ENCODE assay signal across 11 cellular contexts in genomic region chr1:120912896-120913295, GRCh38. TPM values are rescaled to one million over a fixed set of nuclear protein-coding genes. Genes with fewer than 3 reads are reported as not detected.
DNase-seq lines count a peak whose midpoint lies in the region; ATAC-seq and TF ChIP-seq lines count a peak whose summit lies in the region.
"Not testable (repeated sequence)": the region's sequence is repeated elsewhere in the genome, so short reads cannot be mapped to it uniquely, and the experiment has no call there.
"Had no signal": no experiment of that assay in that cellular context is flagged by ENCODE, and none has a peak within 500 bp of the region (broad histone marks: within the 10 kb centered on the region; RNA-seq: fewer than 3 reads in every experiment).

No MANE protein-coding gene starts in this region.

- H3K4me1 ChIP-seq in mononuclear cell (ENCODE audit: insufficient read depth, low read length): not testable (repeated sequence)

- not testable (repeated sequence) for H3K4me1 Mint-ChIP-seq in activated CD8-positive, alpha-beta T cell treated with anti-CD3 and anti-CD28 coated beads, Interleukin-2, amount 10 ng/mL, durations not matched to agents 7 days and 5 days (ENCODE audit: low read depth); brain; glutamatergic neuron (ENCODE audit: low read depth, unreplicated experiment)

- peak overlapping the region; percentile 72 for H3K27ac Mint-ChIP-seq in activated CD8-positive, alpha-beta T cell treated with anti-CD3 and anti-CD28 coated beads, Interleukin-2, amount 10 ng/mL, durations not matched to agents 7 days and 5 days
- not testable (repeated sequence) for H3K27ac Mint-ChIP-seq in brain; glutamatergic neuron (ENCODE audit: unreplicated experiment)

- not testable (repeated sequence) for H3K27me3 ChIP-seq in HL-60 (ENCODE audit: insufficient read depth, poor library complexity, severe bottlenecking); mononuclear cell (ENCODE audit: insufficient read depth, low read length)

- H3K36me3 Mint-ChIP-seq in activated CD8-positive, alpha-beta T cell treated with anti-CD3 and anti-CD28 coated beads, Interleukin-2, amount 10 ng/mL, durations not matched to agents 7 days and 5 days (ENCODE audit: low read depth); brain; glutamatergic neuron (ENCODE audit: unreplicated experiment): not testable (repeated sequence)

- not testable (repeated sequence) for H3K27ac ChIP-seq in HL-60 (replicated peaks)
- H3K27ac ChIP-seq in RWPE1: peak overlapping the region; percentile 47; the same call in 1 of the 2 replicates
- H3K27ac ChIP-seq in skin epidermis: peak overlapping the region in 1 of 21 experiments; percentile 65

- POLR2A ChIA-PET in RWPE1 (lab: Yijun Ruan, JAX; ENCODE audit: low non-redundant PET); activated CD8-positive, alpha-beta T cell treated with anti-CD3 and anti-CD28 coated beads, Interleukin-2, amount 10 ng/mL, durations not matched to agents 7 days and 5 days (lab: Charles Lee): not testable (repeated sequence)

- H3K27me3 Mint-ChIP-seq in activated CD8-positive, alpha-beta T cell treated with anti-CD3 and anti-CD28 coated beads, Interleukin-2, amount 10 ng/mL, durations not matched to agents 7 days and 5 days (ENCODE audit: low read depth); brain; glutamatergic neuron (ENCODE audit: unreplicated experiment): not testable (repeated sequence)

- CTCF ChIA-PET in RWPE1 (lab: Yijun Ruan, JAX); activated CD8-positive, alpha-beta T cell treated with anti-CD3 and anti-CD28 coated beads, Interleukin-2, amount 10 ng/mL, durations not matched to agents 7 days and 5 days (lab: Charles Lee): not testable (repeated sequence)

- H3K9me3 Mint-ChIP-seq in activated CD8-positive, alpha-beta T cell treated with anti-CD3 and anti-CD28 coated beads, Interleukin-2, amount 10 ng/mL, durations not matched to agents 7 days and 5 days (ENCODE audit: insufficient read depth); brain; glutamatergic neuron (ENCODE audit: unreplicated experiment): not testable (repeated sequence)

- H3K9me3 ChIP-seq in mononuclear cell (ENCODE audit: low read depth, low read length): not testable (repeated sequence)

- H3K4me3 ChIP-seq in AG10803 (ENCODE audit: low read length) (peak overlapping the region; percentile 50), HL-60 (replicated peaks; ENCODE audit: insufficient read depth, low read length) (peak overlapping the region; percentile 30), mononuclear cell (ENCODE audit: low read length) (peak overlapping the region; percentile 31), skin epidermis (peak overlapping the region in 4 of 7 experiments; percentile 31 to 47 (median 38))

- not testable (repeated sequence) for DNase-seq in AG10803 (ENCODE audit: low read depth); RWPE1 (ENCODE audit: low spot score)
- DNase-seq in HL-60 (ENCODE audit: low read depth in 1 of 2, low spot score in 1 of 2): peak in 1 of 2 experiments; percentile 33
- DNase-seq in activated CD8-positive, alpha-beta T cell treated with anti-CD3 and anti-CD28 coated beads, Interleukin-2, amount 10 ng/mL, durations not matched to agents 7 days and 5 days: peak; percentile 27
- peak; percentile 15 for DNase-seq in glutamatergic neuron

- not testable (repeated sequence) for TF ChIP-seq CTCF in AG10803 (conservative IDR thresholded peaks at IDR 0.05; ENCODE audit: low read length); HL-60 (IDR thresholded peaks at IDR 0.05; ENCODE audit: insufficient read depth, low read length); RWPE1 (conservative IDR thresholded peaks at IDR 0.05; ENCODE audit: low read depth); brain (conservative IDR thresholded peaks at IDR 0.05); glutamatergic neuron (IDR thresholded peaks at IDR 0.05; ENCODE audit: partially characterized antibody, unreplicated experiment)

- not testable (repeated sequence) for ATAC-seq in activated CD8-positive, alpha-beta T cell treated with anti-CD3 and anti-CD28 coated beads, Interleukin-2, amount 10 ng/mL, durations not matched to agents 7 days and 5 days

- H3K4me3 Mint-ChIP-seq in activated CD8-positive, alpha-beta T cell treated with anti-CD3 and anti-CD28 coated beads, Interleukin-2, amount 10 ng/mL, durations not matched to agents 7 days and 5 days: peak overlapping the region; percentile 69
- H3K4me3 Mint-ChIP-seq in brain: peak overlapping the region in 4 of 5 experiments; percentile 51 to 87 (median 80)
- H3K4me3 Mint-ChIP-seq in glutamatergic neuron (ENCODE audit: unreplicated experiment): not testable (repeated sequence)

RNA-seq across cellular contexts. Expression of gene PPIAL4A, which starts 23.3 kb away (rescaled TPM):
- total RNA-seq in activated CD8-positive, alpha-beta T cell treated with anti-CD3 and anti-CD28 coated beads, Interleukin-2, amount 10 ng/mL, durations not matched to agents 7 days and 5 days: not detected
- polyA plus RNA-seq in brain (ENCODE audit: insufficient read depth, low read depth, low replicate concordance): not detected
- total RNA-seq in glutamatergic neuron (ENCODE audit: unreplicated experiment) (not detected), mononuclear cell (not detected)
- total RNA-seq: pulmonary artery endothelial cell, upper lobe of right lung had no signal
- polyA plus RNA-seq: A549 had no signal
